ENCODE assay signal across 1 cellular context in genomic region chr9:33443047-33443446, GRCh38.
TF ChIP-seq lines count a peak whose summit lies in the region.

No MANE protein-coding gene starts in this region.

TF ChIP-seq in A549, 52 proteins besides CTCF, POLR2A, EP300 and RAD21 (continued from another document):
- TF ChIP-seq CEBPB (IDR thresholded peaks at IDR 0.05) = 0 out of 4 replicates have a peak, but pooled peaks of 1 of the 2 experiments have one; percentile 25
